Comparison of ENCODE assay signal across 11 cellular contexts in genomic region chr15:69398541-69398940, GRCh38. TPM values are rescaled to one million over a fixed set of nuclear protein-coding genes. Genes with fewer than 3 reads are reported as not detected.
DNase-seq lines count a peak whose midpoint lies in the region; ATAC-seq and TF ChIP-seq lines count a peak whose summit lies in the region.
"Had no signal": no experiment of that assay in that cellular context is flagged by ENCODE, and none has a peak within 500 bp of the region (broad histone marks: within the 10 kb centered on the region; RNA-seq: fewer than 3 reads in every experiment).

No MANE protein-coding gene starts in this region.

- no peaks in the 10 kb centered on the region for H3K27me3 ChIP-seq in IMR-90 (ENCODE audit: control insufficient read depth, insufficient read depth, low read length)
- H3K27me3 ChIP-seq: cardiac muscle cell had no signal

- H2AFZ ChIP-seq in IMR-90 (replicated peaks; ENCODE audit: low read length, poor library complexity): peak overlapping the region; percentile 70

- no peak overlapping the region for H4K91ac ChIP-seq in IMR-90 (ENCODE audit: insufficient read depth, low read depth, low read length)

- no peak for TF ChIP-seq RAD21 in IMR-90 (IDR thresholded peaks at IDR 0.05; ENCODE audit: low read length)

- DNase-seq in Caki2 (ENCODE audit: low read depth) (peak; percentile 37), IMR-90 (peak; percentile 67), T1000 (lab: John Stamatoyannopoulos, UW) (peak; percentile 5), hepatic stellate cell (ENCODE audit: low spot score) (peak; percentile 77), NOMO-1 treated with dmso at 0.1 percent for 144 hours (lab: John Stamatoyannopoulos, UW; ENCODE audit: unreplicated experiment) (no peak), WTC11 (ENCODE audit: low spot score) (no peak), anterior cingulate cortex (lab: John Stamatoyannopoulos, UW) (no peak)
- no peak for DNase-seq in stimulated activated CD8-positive, alpha-beta memory T cell treated with anti-CD3 and anti-CD28 coated beads, Interleukin-4, amount 100 ng/mL, for 48 hours
- DNase-seq: activated gamma-delta T cell treated with Interleukin-2 at 50 U/mL for 16 hours, left cardiac atrium had no signal

- POLR2A ChIA-PET in IMR-90 (lab: Charles Lee; ENCODE audit: unreplicated experiment): interaction anchor here (0.6 kb wide), 1 partner anchor 114 kb away, joined by 11 read pairs; no protein-coding TSS in a partner anchor
- POLR2A ChIA-PET in WTC11 (lab: Charles Lee): no interaction called here

- peaks cover 14% of the 10 kb centered on the region for H3K4me1 Mint-ChIP-seq in WTC11

- ATAC-seq in IMR-90 (ENCODE audit: low read depth) (peak; percentile 54), WTC11 (no peak)
- ATAC-seq: left cardiac atrium had no signal

- H3K4me2 ChIP-seq in IMR-90 (ENCODE audit: low read depth, low read length): no peak overlapping the region

- H3K4me3 Mint-ChIP-seq in WTC11: no peak overlapping the region

- H3K4me1 ChIP-seq in IMR-90 (ENCODE audit: control insufficient read depth, insufficient read depth, low read length): peaks cover 15% of the 10 kb centered on the region

- intact Hi-C loops in IMR-90 (cut with micrococcal nuclease): loop anchor here (1.0 kb wide), 1 partner anchor 36 kb away; no protein-coding TSS in a partner anchor

- no peaks in the 10 kb centered on the region for H3K9me3 ChIP-seq in IMR-90 (ENCODE audit: control insufficient read depth, insufficient read depth, low read length)

- no peak overlapping the region for H4K8ac ChIP-seq in IMR-90 (ENCODE audit: low read depth in 2 of 2, low read length in 2 of 2)

- H3K9ac ChIP-seq in IMR-90 (ENCODE audit: low read depth, low read length): no peak overlapping the region

- H2BK120ac ChIP-seq in IMR-90 (ENCODE audit: low read depth, low read length): no peak overlapping the region

- no peaks in the 10 kb centered on the region for H3K9me3 Mint-ChIP-seq in WTC11

- H3K56ac ChIP-seq in IMR-90 (ENCODE audit: extremely low read depth, insufficient read depth, low read length): no peak overlapping the region

- dilution Hi-C loops in IMR-90 (cut with HindIII; ENCODE audit: low sequenced_read_pairs, unreplicated experiment): no loop called here

- peaks cover 21 to 80% of the 10 kb centered on the region in 2 experiments; a peak in 3 of 4 replicates for H3K79me1 ChIP-seq in IMR-90 (ENCODE audit: low read depth in 1 of 2, low read length in 2 of 2)

- peaks cover 36% of the 10 kb centered on the region for H4K20me1 ChIP-seq in IMR-90 (ENCODE audit: insufficient read depth, low read length)

- in situ Hi-C loops in Caki2 (cut with HindIII; ENCODE audit: low pct_unique_long_range_greater_than_20kb, low sequenced_read_pairs) (no loop called here), IMR-90 (cut with MboI; ENCODE audit: low sequenced_read_pairs) (loop anchor here (5.0 kb wide), 1 partner anchor 336 kb away; no protein-coding TSS in a partner anchor)

- H3K14ac ChIP-seq in IMR-90 (replicated peaks; ENCODE audit: low read depth, low read length): 0 out of 2 replicates have a peak overlapping the region, but pooled peaks have one; percentile 10

- H3K27me3 Mint-ChIP-seq in WTC11 (ENCODE audit: low read depth): no peaks in the 10 kb centered on the region

- no peak for TF ChIP-seq POLR2A in IMR-90 (IDR thresholded peaks at IDR 0.05; ENCODE audit: low read depth, low read length)

- 40% methylated on average over 1 of the region's 5 CpGs; no CpG with 5 or more reads in 1 of the 2 experiments for WGBS in IMR-90 (ENCODE audit: extremely low coverage in 2 of 2, insufficient read length in 1 of 2), 2 experiments

- peak overlapping the region; percentile 3; the same call in 1 of the 2 replicates for H2AK5ac ChIP-seq in IMR-90 (ENCODE audit: low read depth, low read length)

- H3K4ac ChIP-seq in IMR-90 (ENCODE audit: low read depth, low read length): no peak overlapping the region

- no peak overlapping the region for H3K4me3 ChIP-seq in IMR-90 (ENCODE audit: insufficient read depth, low read depth, low read length)
- H3K4me3 ChIP-seq: cardiac muscle cell had no signal

- CTCF ChIA-PET in IMR-90 (lab: Yijun Ruan, JAX) (interaction anchor here (0.7 kb wide), 1 partner anchor 9 kb away, joined by 3 read pairs; no protein-coding TSS in a partner anchor), WTC11 (lab: Charles Lee) (interaction anchor here (1.0 kb wide), 1 partner anchor 367 kb away, joined by 3 read pairs; no protein-coding TSS in a partner anchor)

- H3K27ac Mint-ChIP-seq in WTC11: no peak overlapping the region

- H2BK20ac ChIP-seq in IMR-90 (ENCODE audit: low read depth, low read length): no peak overlapping the region

- peaks cover 8% of the 10 kb centered on the region for H3K36me3 ChIP-seq in IMR-90 (ENCODE audit: control insufficient read depth, insufficient read depth, low read length)
- H3K36me3 ChIP-seq: cardiac muscle cell had no signal

- H2BK5ac ChIP-seq in IMR-90 (ENCODE audit: low read depth, low read length, poor library complexity, severe bottlenecking): no peak overlapping the region

- peak overlapping the region; percentile 62 for H2AK9ac ChIP-seq in IMR-90 (replicated peaks; ENCODE audit: low read depth, low read length, poor library complexity)

- H4K5ac ChIP-seq in IMR-90 (ENCODE audit: low read depth, low read length): no peak overlapping the region

- H3K9me1 ChIP-seq in IMR-90 (ENCODE audit: insufficient read depth, low read length): peaks cover 45% of the 10 kb centered on the region

- no peak overlapping the region for H3K23ac ChIP-seq in IMR-90 (ENCODE audit: low read depth, low read length)

- no peak overlapping the region for H3K27ac ChIP-seq in IMR-90 (ENCODE audit: insufficient read depth, low read length)
- H3K27ac ChIP-seq: cardiac muscle cell had no signal

- H3K36me3 Mint-ChIP-seq in WTC11: no peaks in the 10 kb centered on the region

- no peak overlapping the region for H3K18ac ChIP-seq in IMR-90 (ENCODE audit: low read depth, low read length)

- BruUV-seq in IMR-90 (replicated peaks; lab: Mats Ljungman, UMichigan): no TSS peak

- H2BK15ac ChIP-seq in IMR-90 (ENCODE audit: low read depth, low read length): no peak overlapping the region

- no peak for TF ChIP-seq CTCF in IMR-90 (conservative IDR thresholded peaks at IDR 0.05; ENCODE audit: low read depth, low read length)
- TF ChIP-seq CTCF in WTC11 (IDR thresholded peaks at IDR 0.05): no peak

TF ChIP-seq in IMR-90, 13 proteins besides CTCF, POLR2A, EP300 and RAD21:
- no peak for TF ChIP-seq CHD1 (IDR thresholded peaks at IDR 0.05; ENCODE audit: low read depth, low read length)
- 0 out of 2 replicates have a peak, but pooled peaks have one; percentile 34 for TF ChIP-seq MXI1 (IDR thresholded peaks at IDR 0.05; ENCODE audit: borderline replicate concordance, low read depth, low read length)
TF ChIP-seq in IMR-90: peak in this region for 1.

TF ChIP-seq in WTC11, 78 proteins besides CTCF, POLR2A, EP300 and RAD21 (continues in another document):
- no peak for TF ChIP-seq ZBTB43 (CRISPR knock-in tag; IDR thresholded peaks at IDR 0.05)
- no peak for TF ChIP-seq AFF4 (CRISPR knock-in tag; IDR thresholded peaks at IDR 0.05; ENCODE audit: borderline replicate concordance)
- no peak for TF ChIP-seq ZNF423 (CRISPR knock-in tag; IDR thresholded peaks at IDR 0.05)

RNA-seq across cellular contexts. Expression of gene KIF23, which starts 15.6 kb away (rescaled TPM):
- total RNA-seq in Caki2 (2014; rRNA removed; shearing (Covaris generic); ENCODE audit: low replicate concordance): 20.6 and 25.1 TPM in 2 replicates
- total RNA-seq in IMR-90 (2012; rRNA removed) (56.1 and 70.5 TPM in 2 replicates), WTC11 (2021) (59.6 to 87.8 TPM (median 62.0 TPM) in 3 replicates)
- 34.1 and 37.7 TPM in 2 replicates for polyA plus RNA-seq in IMR-90 (2012; rRNA removed)
- polyA plus RNA-seq in IMR-90 (2012; cell fraction: cytosol; rRNA removed): 5.0 and 16.1 TPM in 2 replicates
- polyA plus RNA-seq in IMR-90 (2012; cell fraction: nucleus; rRNA removed; ENCODE audit: low replicate concordance): 8.1 and 50.9 TPM in 2 replicates

RNA-seq across cellular contexts. Expression of gene RPLP1, which starts 54.1 kb away (rescaled TPM):
- total RNA-seq in Caki2 (2014; rRNA removed; shearing (Covaris generic); ENCODE audit: low replicate concordance): 41.6 and 70.1 TPM in 2 replicates
- total RNA-seq in IMR-90 (2012; rRNA removed) (97.0 and 132 TPM in 2 replicates), WTC11 (2021) (2,441 to 2,639 TPM (median 2,597 TPM) in 3 replicates)
- 1,440 and 1,469 TPM in 2 replicates for polyA plus RNA-seq in IMR-90 (2012; rRNA removed)
- polyA plus RNA-seq in IMR-90 (2012; cell fraction: cytosol; rRNA removed): 865 and 2,195 TPM in 2 replicates
- 449 and 618 TPM in 2 replicates for polyA plus RNA-seq in IMR-90 (2012; cell fraction: nucleus; rRNA removed; ENCODE audit: low replicate concordance)

Comparison
In these comparisons a context has a peak if more than half of its experiments do, and no peak if none do; other contexts are left out.
1. DNase-seq: peak in Caki2 (single experiment), IMR-90 (single experiment), T1000 (single experiment) and hepatic stellate cell (single experiment); none in NOMO-1 treated with dmso at 0.1 percent for 144 hours (single experiment), WTC11 (single experiment), stimulated activated CD8-positive, alpha-beta memory T cell treated with anti-CD3 and anti-CD28 coated beads, Interleukin-4, amount 100 ng/mL, for 48 hours (single experiment) and anterior cingulate cortex (0 of 58).
2. RNA of gene RPLP1, which starts 54.1 kb away (total RNA-seq): 2,441 to 2,639 TPM in WTC11; 97.0 to 132 TPM in IMR-90 and 41.6 to 70.1 TPM in Caki2; every median in the first group is over 10 times any median in the second.